10 cellular contexts compared by ENCODE assay signal in the genomic region with DNA sequence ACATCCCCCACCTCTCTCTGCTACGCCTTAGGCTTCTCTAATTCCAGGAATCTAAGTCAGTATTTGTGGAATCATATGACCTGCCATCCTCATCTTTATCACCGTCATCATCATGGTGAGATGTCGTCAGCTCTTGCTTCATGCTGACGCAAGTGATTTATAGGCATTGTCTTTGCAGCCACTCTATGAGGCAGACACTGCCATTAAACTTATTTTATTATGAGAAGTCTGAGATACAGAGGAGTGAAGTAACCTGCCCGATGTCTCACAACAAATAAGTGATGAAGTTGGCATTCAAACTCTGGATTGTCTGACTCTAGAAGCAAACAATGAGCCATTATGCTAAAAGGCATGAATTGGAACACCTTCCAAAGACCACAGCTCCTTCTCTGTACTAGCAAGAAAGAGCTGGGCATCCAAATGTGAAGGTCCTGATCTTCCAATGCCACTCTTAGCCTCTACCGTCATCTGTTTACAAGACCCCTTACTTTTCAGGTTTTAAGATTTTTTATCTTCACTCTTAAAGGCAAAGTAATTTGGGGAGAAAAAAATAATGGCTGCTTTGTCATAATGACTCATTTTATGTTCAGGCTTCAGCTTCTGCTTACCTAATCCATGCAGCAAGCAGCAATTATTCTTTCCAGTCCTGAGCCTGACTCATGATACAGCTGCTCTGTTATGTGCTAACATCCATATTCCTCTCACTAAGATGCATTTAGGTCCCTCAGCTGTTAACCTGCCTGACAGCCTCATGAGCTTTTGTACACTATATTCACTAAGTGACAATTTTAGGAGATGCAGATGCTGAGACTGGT.
A peak's percentile ranks its signal among the peaks of the same experiment; 100 is the strongest.
DNase-seq lines count a peak whose midpoint lies in the region; ATAC-seq and TF ChIP-seq lines count a peak whose summit lies in the region.
"Had no signal": no experiment of that assay in that cellular context is flagged by ENCODE, and none has a peak within 500 bp of the region (broad histone marks: within the 10 kb centered on the region; RNA-seq: fewer than 3 reads in every experiment).

No MANE protein-coding gene starts in this region.

- TF ChIP-seq CTCF in A673 (conservative IDR thresholded peaks at IDR 0.05; ENCODE audit: low read depth, low read length) (no peak), WTC11 (IDR thresholded peaks at IDR 0.05) (no peak)

- intact Hi-C loops in A673 (cut with micrococcal nuclease; ENCODE audit: unreplicated experiment) = no loop called here

- peaks cover 14% of the 10 kb centered on the region for H3K36me3 Mint-ChIP-seq in WTC11

- peaks cover 12% of the 10 kb centered on the region for H3K9me3 Mint-ChIP-seq in WTC11

- no peaks in the 10 kb centered on the region for H3K27me3 ChIP-seq in A673 (replicated peaks; ENCODE audit: insufficient read depth, low read depth, low read length, poor library complexity)

- ATAC-seq in WTC11 (no peak), HG02970 (IDR thresholded peaks at IDR 0.05; ENCODE audit: low FRiP score, unreplicated experiment) (no peak), GM18520 (IDR thresholded peaks at IDR 0.05; ENCODE audit: unreplicated experiment) (no peak)

- DNase-seq in A673 (ENCODE audit: low spot score) = peak; percentile 34
- peak; percentile 93 for DNase-seq in HT1080 (ENCODE audit: low read depth)
- no peak for DNase-seq in WTC11 (ENCODE audit: low spot score)
- peak; percentile 96 for DNase-seq in iris pigment epithelial cell (ENCODE audit: low read depth)
- no peak for DNase-seq in NCI-H510A (lab: John Stamatoyannopoulos, UW)
- DNase-seq in GOT3 (lab: John Stamatoyannopoulos, UW) = no peak
- DNase-seq: CD8-positive, alpha-beta memory T cell had no signal

- CTCF ChIA-PET in A673 (lab: Charles Lee) = no interaction called here
- CTCF ChIA-PET in WTC11 (lab: Charles Lee) = interaction anchor here (1.0 to 1.3 kb wide), 2 partner anchors 31 to 144 kb away, joined by 3 read pairs; no protein-coding TSS in a partner anchor

- H3K4me1 ChIP-seq in A673 (ENCODE audit: insufficient read depth, low read length, poor library complexity, severe bottlenecking) = peaks cover 8% of the 10 kb centered on the region

- 0 out of 2 replicates have a peak, but pooled peaks cover 3% of the 10 kb centered on the region for H3K4me1 Mint-ChIP-seq in WTC11
- H3K4me1 Mint-ChIP-seq: CD8-positive, alpha-beta memory T cell had no signal

- POLR2A ChIA-PET in A673 (lab: Charles Lee; ENCODE audit: low non-redundant PET) (no interaction called here), WTC11 (lab: Charles Lee) (interaction anchor here (0.6 kb wide), 1 partner anchor 11 kb away, joined by 10 read pairs; no protein-coding TSS in a partner anchor)

- H3K27ac Mint-ChIP-seq in WTC11 = peak overlapping the region; percentile 53; the same call in 1 of the 2 replicates
- H3K27ac Mint-ChIP-seq: CD8-positive, alpha-beta memory T cell; nephron had no signal

- no peaks in the 10 kb centered on the region for H3K36me3 ChIP-seq in A673 (ENCODE audit: insufficient read depth, low read length, poor library complexity, severe bottlenecking)

- H3K4me3 Mint-ChIP-seq in WTC11 = no peak overlapping the region
- H3K4me3 Mint-ChIP-seq: CD8-positive, alpha-beta memory T cell; nephron had no signal

- no peaks in the 10 kb centered on the region for H3K9me3 ChIP-seq in A673 (ENCODE audit: low read depth, low read length, poor library complexity, severe bottlenecking)

- BruUV-seq in A673 (replicated peaks; lab: Mats Ljungman, UMichigan) = no TSS peak

- H3K4me3 ChIP-seq in A673 (ENCODE audit: low read depth, low read length, poor library complexity, severe bottlenecking) = no peak overlapping the region

- H3K27me3 Mint-ChIP-seq in WTC11 (ENCODE audit: low read depth) = no peaks in the 10 kb centered on the region

- no peak overlapping the region for H3K27ac ChIP-seq in A673 (ENCODE audit: low read depth, low read length, poor library complexity, severe bottlenecking)

TF ChIP-seq in WTC11, 78 proteins besides CTCF, POLR2A, EP300 and RAD21:
- TF ChIP-seq SOX15 (CRISPR knock-in tag; IDR thresholded peaks at IDR 0.05) (no peak), CBFB (CRISPR knock-in tag; IDR thresholded peaks at IDR 0.05; ENCODE audit: low read depth) (no peak), CREM (CRISPR knock-in tag; IDR thresholded peaks at IDR 0.05) (no peak), ZNF396 (CRISPR knock-in tag; IDR thresholded peaks at IDR 0.05; ENCODE audit: borderline replicate concordance) (no peak), ZNF138 (CRISPR knock-in tag; conservative IDR thresholded peaks at IDR 0.05) (no peak), ZNF423 (CRISPR knock-in tag; IDR thresholded peaks at IDR 0.05) (no peak), EMX1 (CRISPR knock-in tag; IDR thresholded peaks at IDR 0.05) (no peak), JUN (CRISPR knock-in tag; IDR thresholded peaks at IDR 0.05) (no peak), SMAD3 (CRISPR knock-in tag; IDR thresholded peaks at IDR 0.05; ENCODE audit: borderline replicate concordance) (no peak), FOXP1 (CRISPR knock-in tag; IDR thresholded peaks at IDR 0.05; ENCODE audit: borderline replicate concordance) (no peak)
- TF ChIP-seq, protein P1, sequence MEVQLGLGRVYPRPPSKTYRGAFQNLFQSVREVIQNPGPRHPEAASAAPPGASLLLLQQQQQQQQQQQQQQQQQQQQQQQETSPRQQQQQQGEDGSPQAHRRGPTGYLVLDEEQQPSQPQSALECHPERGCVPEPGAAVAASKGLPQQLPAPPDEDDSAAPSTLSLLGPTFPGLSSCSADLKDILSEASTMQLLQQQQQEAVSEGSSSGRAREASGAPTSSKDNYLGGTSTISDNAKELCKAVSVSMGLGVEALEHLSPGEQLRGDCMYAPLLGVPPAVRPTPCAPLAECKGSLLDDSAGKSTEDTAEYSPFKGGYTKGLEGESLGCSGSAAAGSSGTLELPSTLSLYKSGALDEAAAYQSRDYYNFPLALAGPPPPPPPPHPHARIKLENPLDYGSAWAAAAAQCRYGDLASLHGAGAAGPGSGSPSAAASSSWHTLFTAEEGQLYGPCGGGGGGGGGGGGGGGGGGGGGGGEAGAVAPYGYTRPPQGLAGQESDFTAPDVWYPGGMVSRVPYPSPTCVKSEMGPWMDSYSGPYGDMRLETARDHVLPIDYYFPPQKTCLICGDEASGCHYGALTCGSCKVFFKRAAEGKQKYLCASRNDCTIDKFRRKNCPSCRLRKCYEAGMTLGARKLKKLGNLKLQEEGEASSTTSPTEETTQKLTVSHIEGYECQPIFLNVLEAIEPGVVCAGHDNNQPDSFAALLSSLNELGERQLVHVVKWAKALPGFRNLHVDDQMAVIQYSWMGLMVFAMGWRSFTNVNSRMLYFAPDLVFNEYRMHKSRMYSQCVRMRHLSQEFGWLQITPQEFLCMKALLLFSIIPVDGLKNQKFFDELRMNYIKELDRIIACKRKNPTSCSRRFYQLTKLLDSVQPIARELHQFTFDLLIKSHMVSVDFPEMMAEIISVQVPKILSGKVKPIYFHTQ (CRISPR knock-in tag; IDR thresholded peaks at IDR 0.05) = no peak
- TF ChIP-seq, protein P2, sequence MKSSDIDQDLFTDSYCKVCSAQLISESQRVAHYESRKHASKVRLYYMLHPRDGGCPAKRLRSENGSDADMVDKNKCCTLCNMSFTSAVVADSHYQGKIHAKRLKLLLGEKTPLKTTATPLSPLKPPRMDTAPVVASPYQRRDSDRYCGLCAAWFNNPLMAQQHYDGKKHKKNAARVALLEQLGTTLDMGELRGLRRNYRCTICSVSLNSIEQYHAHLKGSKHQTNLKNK (CRISPR knock-in tag; IDR thresholded peaks at IDR 0.05) = no peak
- TF ChIP-seq, protein P3, sequence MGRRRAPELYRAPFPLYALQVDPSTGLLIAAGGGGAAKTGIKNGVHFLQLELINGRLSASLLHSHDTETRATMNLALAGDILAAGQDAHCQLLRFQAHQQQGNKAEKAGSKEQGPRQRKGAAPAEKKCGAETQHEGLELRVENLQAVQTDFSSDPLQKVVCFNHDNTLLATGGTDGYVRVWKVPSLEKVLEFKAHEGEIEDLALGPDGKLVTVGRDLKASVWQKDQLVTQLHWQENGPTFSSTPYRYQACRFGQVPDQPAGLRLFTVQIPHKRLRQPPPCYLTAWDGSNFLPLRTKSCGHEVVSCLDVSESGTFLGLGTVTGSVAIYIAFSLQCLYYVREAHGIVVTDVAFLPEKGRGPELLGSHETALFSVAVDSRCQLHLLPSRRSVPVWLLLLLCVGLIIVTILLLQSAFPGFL (CRISPR knock-in tag; IDR thresholded peaks at IDR 0.05; ENCODE audit: borderline replicate concordance) = no peak
- TF ChIP-seq, protein P4, sequence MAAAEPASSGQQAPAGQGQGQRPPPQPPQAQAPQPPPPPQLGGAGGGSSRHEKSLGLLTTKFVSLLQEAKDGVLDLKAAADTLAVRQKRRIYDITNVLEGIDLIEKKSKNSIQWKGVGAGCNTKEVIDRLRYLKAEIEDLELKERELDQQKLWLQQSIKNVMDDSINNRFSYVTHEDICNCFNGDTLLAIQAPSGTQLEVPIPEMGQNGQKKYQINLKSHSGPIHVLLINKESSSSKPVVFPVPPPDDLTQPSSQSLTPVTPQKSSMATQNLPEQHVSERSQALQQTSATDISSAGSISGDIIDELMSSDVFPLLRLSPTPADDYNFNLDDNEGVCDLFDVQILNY (CRISPR knock-in tag; IDR thresholded peaks at IDR 0.05) = no peak
- TF ChIP-seq, protein P5, sequence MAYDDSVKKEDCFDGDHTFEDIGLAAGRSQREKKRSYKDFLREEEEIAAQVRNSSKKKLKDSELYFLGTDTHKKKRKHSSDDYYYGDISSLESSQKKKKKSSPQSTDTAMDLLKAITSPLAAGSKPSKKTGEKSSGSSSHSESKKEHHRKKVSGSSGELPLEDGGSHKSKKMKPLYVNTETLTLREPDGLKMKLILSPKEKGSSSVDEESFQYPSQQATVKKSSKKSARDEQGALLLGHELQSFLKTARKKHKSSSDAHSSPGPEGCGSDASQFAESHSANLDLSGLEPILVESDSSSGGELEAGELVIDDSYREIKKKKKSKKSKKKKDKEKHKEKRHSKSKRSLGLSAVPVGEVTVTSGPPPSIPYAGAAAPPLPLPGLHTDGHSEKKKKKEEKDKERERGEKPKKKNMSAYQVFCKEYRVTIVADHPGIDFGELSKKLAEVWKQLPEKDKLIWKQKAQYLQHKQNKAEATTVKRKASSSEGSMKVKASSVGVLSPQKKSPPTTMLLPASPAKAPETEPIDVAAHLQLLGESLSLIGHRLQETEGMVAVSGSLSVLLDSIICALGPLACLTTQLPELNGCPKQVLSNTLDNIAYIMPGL (CRISPR knock-in tag; IDR thresholded peaks at IDR 0.05) = no peak

Comparison
In these comparisons a context has a peak if more than half of its experiments do, and no peak if none do; other contexts are left out.
1. DNase-seq: peak in A673 (single experiment), HT1080 (single experiment) and iris pigment epithelial cell (single experiment); none in WTC11 (single experiment), NCI-H510A (single experiment) and GOT3 (single experiment).